Comparison of ENCODE assay signal across 1 cellular context in genomic region chr2:43389581-43390466, GRCh38.
TF ChIP-seq lines count a peak whose summit lies in the region.

No MANE protein-coding gene starts in this region.

TF ChIP-seq in HepG2, 621 proteins besides CTCF, POLR2A, EP300 and RAD21 (continued from another document and continues in another):
- TF ChIP-seq, protein P1, sequence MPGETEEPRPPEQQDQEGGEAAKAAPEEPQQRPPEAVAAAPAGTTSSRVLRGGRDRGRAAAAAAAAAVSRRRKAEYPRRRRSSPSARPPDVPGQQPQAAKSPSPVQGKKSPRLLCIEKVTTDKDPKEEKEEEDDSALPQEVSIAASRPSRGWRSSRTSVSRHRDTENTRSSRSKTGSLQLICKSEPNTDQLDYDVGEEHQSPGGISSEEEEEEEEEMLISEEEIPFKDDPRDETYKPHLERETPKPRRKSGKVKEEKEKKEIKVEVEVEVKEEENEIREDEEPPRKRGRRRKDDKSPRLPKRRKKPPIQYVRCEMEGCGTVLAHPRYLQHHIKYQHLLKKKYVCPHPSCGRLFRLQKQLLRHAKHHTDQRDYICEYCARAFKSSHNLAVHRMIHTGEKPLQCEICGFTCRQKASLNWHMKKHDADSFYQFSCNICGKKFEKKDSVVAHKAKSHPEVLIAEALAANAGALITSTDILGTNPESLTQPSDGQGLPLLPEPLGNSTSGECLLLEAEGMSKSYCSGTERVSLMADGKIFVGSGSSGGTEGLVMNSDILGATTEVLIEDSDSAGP (CRISPR knock-in tag; IDR thresholded peaks at IDR 0.05; ENCODE audit: borderline replicate concordance), result peak; percentile 38; the same call in 1 of the 2 replicates
- TF ChIP-seq ZNF878 (CRISPR knock-in tag; IDR thresholded peaks at IDR 0.05), result peak; percentile 82
- TF ChIP-seq JUNB (CRISPR knock-in tag; IDR thresholded peaks at IDR 0.05; ENCODE audit: borderline replicate concordance), result no peak
- TF ChIP-seq YEATS2 (CRISPR knock-in tag; IDR thresholded peaks at IDR 0.05; ENCODE audit: borderline replicate concordance), result peak; percentile 70; the same call in 1 of the 2 replicates
- no peak for TF ChIP-seq ZNF773 (CRISPR knock-in tag; IDR thresholded peaks at IDR 0.05; ENCODE audit: borderline replicate concordance)
- TF ChIP-seq NFE2L1 (CRISPR knock-in tag; IDR thresholded peaks at IDR 0.05; ENCODE audit: borderline replicate concordance), result no peak
- TF ChIP-seq SUZ12 (IDR thresholded peaks at IDR 0.05; ENCODE audit: low read depth, low read length), result no peak
- 0 out of 2 replicates have a peak, but pooled peaks have one; percentile 7 for TF ChIP-seq ZNF44 (CRISPR knock-in tag; IDR thresholded peaks at IDR 0.05)
- no peak for TF ChIP-seq ZNF33B (CRISPR knock-in tag; IDR thresholded peaks at IDR 0.05)
- TF ChIP-seq FOXA1 (IDR thresholded peaks at IDR 0.05), result peak; percentile 93
- TF ChIP-seq FOXA1 (CRISPR knock-in tag; IDR thresholded peaks at IDR 0.05), result peak; percentile 91
- TF ChIP-seq, protein P2, sequence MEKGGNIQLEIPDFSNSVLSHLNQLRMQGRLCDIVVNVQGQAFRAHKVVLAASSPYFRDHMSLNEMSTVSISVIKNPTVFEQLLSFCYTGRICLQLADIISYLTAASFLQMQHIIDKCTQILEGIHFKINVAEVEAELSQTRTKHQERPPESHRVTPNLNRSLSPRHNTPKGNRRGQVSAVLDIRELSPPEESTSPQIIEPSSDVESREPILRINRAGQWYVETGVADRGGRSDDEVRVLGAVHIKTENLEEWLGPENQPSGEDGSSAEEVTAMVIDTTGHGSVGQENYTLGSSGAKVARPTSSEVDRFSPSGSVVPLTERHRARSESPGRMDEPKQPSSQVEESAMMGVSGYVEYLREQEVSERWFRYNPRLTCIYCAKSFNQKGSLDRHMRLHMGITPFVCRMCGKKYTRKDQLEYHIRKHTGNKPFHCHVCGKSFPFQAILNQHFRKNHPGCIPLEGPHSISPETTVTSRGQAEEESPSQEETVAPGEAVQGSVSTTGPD (CRISPR knock-in tag; IDR thresholded peaks at IDR 0.05), result no peak
- TF ChIP-seq ATF5 (CRISPR knock-in tag; IDR thresholded peaks at IDR 0.05; ENCODE audit: low read depth), result no peak
- TF ChIP-seq HMGXB4 (CRISPR knock-in tag; IDR thresholded peaks at IDR 0.05; ENCODE audit: borderline replicate concordance in 1 of 2, low read depth in 1 of 2), result peak in 1 of 2 experiments; percentile 59; a peak in 1 of 4 replicates
- TF ChIP-seq POLR2G (IDR thresholded peaks at IDR 0.05; ENCODE audit: low read depth, low read length), result no peak
- TF ChIP-seq STAT6 (CRISPR knock-in tag; IDR thresholded peaks at IDR 0.05; ENCODE audit: borderline replicate concordance), result no peak
- TF ChIP-seq, protein P3, sequence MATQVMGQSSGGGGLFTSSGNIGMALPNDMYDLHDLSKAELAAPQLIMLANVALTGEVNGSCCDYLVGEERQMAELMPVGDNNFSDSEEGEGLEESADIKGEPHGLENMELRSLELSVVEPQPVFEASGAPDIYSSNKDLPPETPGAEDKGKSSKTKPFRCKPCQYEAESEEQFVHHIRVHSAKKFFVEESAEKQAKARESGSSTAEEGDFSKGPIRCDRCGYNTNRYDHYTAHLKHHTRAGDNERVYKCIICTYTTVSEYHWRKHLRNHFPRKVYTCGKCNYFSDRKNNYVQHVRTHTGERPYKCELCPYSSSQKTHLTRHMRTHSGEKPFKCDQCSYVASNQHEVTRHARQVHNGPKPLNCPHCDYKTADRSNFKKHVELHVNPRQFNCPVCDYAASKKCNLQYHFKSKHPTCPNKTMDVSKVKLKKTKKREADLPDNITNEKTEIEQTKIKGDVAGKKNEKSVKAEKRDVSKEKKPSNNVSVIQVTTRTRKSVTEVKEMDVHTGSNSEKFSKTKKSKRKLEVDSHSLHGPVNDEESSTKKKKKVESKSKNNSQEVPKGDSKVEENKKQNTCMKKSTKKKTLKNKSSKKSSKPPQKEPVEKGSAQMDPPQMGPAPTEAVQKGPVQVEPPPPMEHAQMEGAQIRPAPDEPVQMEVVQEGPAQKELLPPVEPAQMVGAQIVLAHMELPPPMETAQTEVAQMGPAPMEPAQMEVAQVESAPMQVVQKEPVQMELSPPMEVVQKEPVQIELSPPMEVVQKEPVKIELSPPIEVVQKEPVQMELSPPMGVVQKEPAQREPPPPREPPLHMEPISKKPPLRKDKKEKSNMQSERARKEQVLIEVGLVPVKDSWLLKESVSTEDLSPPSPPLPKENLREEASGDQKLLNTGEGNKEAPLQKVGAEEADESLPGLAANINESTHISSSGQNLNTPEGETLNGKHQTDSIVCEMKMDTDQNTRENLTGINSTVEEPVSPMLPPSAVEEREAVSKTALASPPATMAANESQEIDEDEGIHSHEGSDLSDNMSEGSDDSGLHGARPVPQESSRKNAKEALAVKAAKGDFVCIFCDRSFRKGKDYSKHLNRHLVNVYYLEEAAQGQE (IDR thresholded peaks at IDR 0.05; ENCODE audit: borderline replicate concordance in 1 of 2, low read depth in 1 of 2, low read length in 2 of 2), result 0 out of 4 replicates have a peak, but pooled peaks of 1 of the 2 experiments have one; percentile 37
- TF ChIP-seq MTA1 (CRISPR knock-in tag; IDR thresholded peaks at IDR 0.05; ENCODE audit: borderline replicate concordance), result no peak; the same call in none of the 2 replicates
- TF ChIP-seq ZNF761 (CRISPR knock-in tag; conservative IDR thresholded peaks at IDR 0.05), result no peak
- peak; percentile 77 for TF ChIP-seq SALL1 (CRISPR knock-in tag; IDR thresholded peaks at IDR 0.05)
- TF ChIP-seq ZNF546 (CRISPR knock-in tag; conservative IDR thresholded peaks at IDR 0.05), result peak; percentile 57; the same call in 1 of the 2 replicates
- no peak; the same call in 1 of the 2 replicates for TF ChIP-seq KDM4B (CRISPR knock-in tag; IDR thresholded peaks at IDR 0.05)
- no peak for TF ChIP-seq YEATS4 (CRISPR knock-in tag; IDR thresholded peaks at IDR 0.05; ENCODE audit: borderline replicate concordance)
- peak; percentile 57; the same call in 1 of the 2 replicates for TF ChIP-seq ZNF644 (CRISPR knock-in tag; IDR thresholded peaks at IDR 0.05; ENCODE audit: low read depth)
- TF ChIP-seq RBAK (CRISPR knock-in tag; IDR thresholded peaks at IDR 0.05), result no peak
- TF ChIP-seq, protein P4, sequence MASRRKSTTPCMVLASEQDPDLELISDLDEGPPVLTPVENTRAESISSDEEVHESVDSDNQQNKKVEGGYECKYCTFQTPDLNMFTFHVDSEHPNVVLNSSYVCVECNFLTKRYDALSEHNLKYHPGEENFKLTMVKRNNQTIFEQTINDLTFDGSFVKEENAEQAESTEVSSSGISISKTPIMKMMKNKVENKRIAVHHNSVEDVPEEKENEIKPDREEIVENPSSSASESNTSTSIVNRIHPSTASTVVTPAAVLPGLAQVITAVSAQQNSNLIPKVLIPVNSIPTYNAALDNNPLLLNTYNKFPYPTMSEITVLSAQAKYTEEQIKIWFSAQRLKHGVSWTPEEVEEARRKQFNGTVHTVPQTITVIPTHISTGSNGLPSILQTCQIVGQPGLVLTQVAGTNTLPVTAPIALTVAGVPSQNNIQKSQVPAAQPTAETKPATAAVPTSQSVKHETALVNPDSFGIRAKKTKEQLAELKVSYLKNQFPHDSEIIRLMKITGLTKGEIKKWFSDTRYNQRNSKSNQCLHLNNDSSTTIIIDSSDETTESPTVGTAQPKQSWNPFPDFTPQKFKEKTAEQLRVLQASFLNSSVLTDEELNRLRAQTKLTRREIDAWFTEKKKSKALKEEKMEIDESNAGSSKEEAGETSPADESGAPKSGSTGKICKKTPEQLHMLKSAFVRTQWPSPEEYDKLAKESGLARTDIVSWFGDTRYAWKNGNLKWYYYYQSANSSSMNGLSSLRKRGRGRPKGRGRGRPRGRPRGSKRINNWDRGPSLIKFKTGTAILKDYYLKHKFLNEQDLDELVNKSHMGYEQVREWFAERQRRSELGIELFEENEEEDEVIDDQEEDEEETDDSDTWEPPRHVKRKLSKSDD (CRISPR knock-in tag; IDR thresholded peaks at IDR 0.05; ENCODE audit: low read depth), result peak; percentile 74; the same call in 1 of the 2 replicates
- TF ChIP-seq, protein P5, sequence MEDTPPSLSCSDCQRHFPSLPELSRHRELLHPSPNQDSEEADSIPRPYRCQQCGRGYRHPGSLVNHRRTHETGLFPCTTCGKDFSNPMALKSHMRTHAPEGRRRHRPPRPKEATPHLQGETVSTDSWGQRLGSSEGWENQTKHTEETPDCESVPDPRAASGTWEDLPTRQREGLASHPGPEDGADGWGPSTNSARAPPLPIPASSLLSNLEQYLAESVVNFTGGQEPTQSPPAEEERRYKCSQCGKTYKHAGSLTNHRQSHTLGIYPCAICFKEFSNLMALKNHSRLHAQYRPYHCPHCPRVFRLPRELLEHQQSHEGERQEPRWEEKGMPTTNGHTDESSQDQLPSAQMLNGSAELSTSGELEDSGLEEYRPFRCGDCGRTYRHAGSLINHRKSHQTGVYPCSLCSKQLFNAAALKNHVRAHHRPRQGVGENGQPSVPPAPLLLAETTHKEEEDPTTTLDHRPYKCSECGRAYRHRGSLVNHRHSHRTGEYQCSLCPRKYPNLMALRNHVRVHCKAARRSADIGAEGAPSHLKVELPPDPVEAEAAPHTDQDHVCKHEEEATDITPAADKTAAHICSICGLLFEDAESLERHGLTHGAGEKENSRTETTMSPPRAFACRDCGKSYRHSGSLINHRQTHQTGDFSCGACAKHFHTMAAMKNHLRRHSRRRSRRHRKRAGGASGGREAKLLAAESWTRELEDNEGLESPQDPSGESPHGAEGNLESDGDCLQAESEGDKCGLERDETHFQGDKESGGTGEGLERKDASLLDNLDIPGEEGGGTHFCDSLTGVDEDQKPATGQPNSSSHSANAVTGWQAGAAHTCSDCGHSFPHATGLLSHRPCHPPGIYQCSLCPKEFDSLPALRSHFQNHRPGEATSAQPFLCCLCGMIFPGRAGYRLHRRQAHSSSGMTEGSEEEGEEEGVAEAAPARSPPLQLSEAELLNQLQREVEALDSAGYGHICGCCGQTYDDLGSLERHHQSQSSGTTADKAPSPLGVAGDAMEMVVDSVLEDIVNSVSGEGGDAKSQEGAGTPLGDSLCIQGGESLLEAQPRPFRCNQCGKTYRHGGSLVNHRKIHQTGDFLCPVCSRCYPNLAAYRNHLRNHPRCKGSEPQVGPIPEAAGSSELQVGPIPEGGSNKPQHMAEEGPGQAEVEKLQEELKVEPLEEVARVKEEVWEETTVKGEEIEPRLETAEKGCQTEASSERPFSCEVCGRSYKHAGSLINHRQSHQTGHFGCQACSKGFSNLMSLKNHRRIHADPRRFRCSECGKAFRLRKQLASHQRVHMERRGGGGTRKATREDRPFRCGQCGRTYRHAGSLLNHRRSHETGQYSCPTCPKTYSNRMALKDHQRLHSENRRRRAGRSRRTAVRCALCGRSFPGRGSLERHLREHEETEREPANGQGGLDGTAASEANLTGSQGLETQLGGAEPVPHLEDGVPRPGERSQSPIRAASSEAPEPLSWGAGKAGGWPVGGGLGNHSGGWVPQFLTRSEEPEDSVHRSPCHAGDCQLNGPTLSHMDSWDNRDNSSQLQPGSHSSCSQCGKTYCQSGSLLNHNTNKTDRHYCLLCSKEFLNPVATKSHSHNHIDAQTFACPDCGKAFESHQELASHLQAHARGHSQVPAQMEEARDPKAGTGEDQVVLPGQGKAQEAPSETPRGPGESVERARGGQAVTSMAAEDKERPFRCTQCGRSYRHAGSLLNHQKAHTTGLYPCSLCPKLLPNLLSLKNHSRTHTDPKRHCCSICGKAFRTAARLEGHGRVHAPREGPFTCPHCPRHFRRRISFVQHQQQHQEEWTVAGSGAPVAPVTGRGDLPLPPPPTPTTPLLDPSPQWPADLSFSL (CRISPR knock-in tag; IDR thresholded peaks at IDR 0.05), result no peak
- TF ChIP-seq TRIM24 (CRISPR knock-in tag; IDR thresholded peaks at IDR 0.05), result no peak
- no peak for TF ChIP-seq ZNF660 (CRISPR knock-in tag; IDR thresholded peaks at IDR 0.05; ENCODE audit: borderline replicate concordance, low read depth)
- TF ChIP-seq ZNF33A (CRISPR knock-in tag; IDR thresholded peaks at IDR 0.05; ENCODE audit: borderline replicate concordance), result no peak
- TF ChIP-seq SMC3 (IDR thresholded peaks at IDR 0.05; ENCODE audit: low read length), result 0 out of 2 replicates have a peak, but pooled peaks have one; percentile 5
- no peak for TF ChIP-seq HMGA1 (CRISPR knock-in tag; conservative IDR thresholded peaks at IDR 0.05)
- peak; percentile 54; the same call in 1 of the 2 replicates for TF ChIP-seq MEIS1 (CRISPR knock-in tag; IDR thresholded peaks at IDR 0.05; ENCODE audit: borderline replicate concordance)
- no peak for TF ChIP-seq RFX1 (IDR thresholded peaks at IDR 0.05)
- TF ChIP-seq MYC (CRISPR knock-in tag; IDR thresholded peaks at IDR 0.05; ENCODE audit: borderline replicate concordance), result no peak; the same call in 1 of the 2 replicates
- TF ChIP-seq SIX4 (CRISPR knock-in tag; IDR thresholded peaks at IDR 0.05), result peak; percentile 54; the same call in 1 of the 2 replicates
- TF ChIP-seq ZNF282 (IDR thresholded peaks at IDR 0.05; ENCODE audit: partially characterized antibody), result no peak
- no peak for TF ChIP-seq MAZ (IDR thresholded peaks at IDR 0.05; ENCODE audit: borderline replicate concordance, low read depth, low read length)
- no peak for TF ChIP-seq MAZ (CRISPR knock-in tag; IDR thresholded peaks at IDR 0.05; ENCODE audit: low read depth)
